ENCODE assay signal across 26 cellular contexts in genomic region chr14:50247245-50247644, GRCh38.
"Had no signal": no experiment of that assay in that cellular context is flagged by ENCODE, and none has a peak within 500 bp of the region (broad histone marks: within the 10 kb centered on the region; RNA-seq: fewer than 3 reads in every experiment).

No MANE protein-coding gene starts in this region.

- H3K36me3 ChIP-seq: gastrocnemius medialis, left lung, lower lobe of right lung had no signal

- H3K4me3 ChIP-seq: coronary artery, dorsolateral prefrontal cortex, esophagus squamous epithelium, gastrocnemius medialis, heart right ventricle, left lung, lower lobe of right lung, mucosa of descending colon had no signal

- H3K9me3 ChIP-seq: esophagus squamous epithelium, gastrocnemius medialis, left lung, lower lobe of right lung, mucosa of descending colon had no signal

- H3K27ac ChIP-seq: coronary artery, dorsolateral prefrontal cortex, epithelial cell of prostate, esophagus squamous epithelium, gastrocnemius medialis, heart right ventricle, left lung, lower lobe of right lung had no signal

- ATAC-seq: esophagus mucosa, gastrocnemius medialis, heart right ventricle, left cardiac atrium, left lung, left ventricle myocardium superior, lower lobe of right lung, mucosa of descending colon had no signal

- DNase-seq: dermis blood vessel endothelial cell; dorsolateral prefrontal cortex; effector CD4-positive, alpha-beta T cell; effector memory CD4-positive, alpha-beta T cell; erythroblast; esophagus squamous epithelium; foreskin fibroblast; foreskin melanocyte; gastrocnemius medialis; glutamatergic neuron; head of caudate nucleus; heart right ventricle; hippocampal formation; left cardiac atrium; left lung; left ventricle myocardium superior; lower lobe of right lung; mesenchymal stem cell; mucosa of descending colon; naive B cell had no signal

- FAIRE-seq: colon, islet of Langerhans, keratinocyte had no signal

- H3K4me1 ChIP-seq: esophagus squamous epithelium, gastrocnemius medialis, heart right ventricle, left lung, lower lobe of right lung had no signal

- H3K27me3 ChIP-seq: dorsolateral prefrontal cortex, esophagus squamous epithelium, gastrocnemius medialis, heart right ventricle, left lung had no signal
